In the genomic region with DNA sequence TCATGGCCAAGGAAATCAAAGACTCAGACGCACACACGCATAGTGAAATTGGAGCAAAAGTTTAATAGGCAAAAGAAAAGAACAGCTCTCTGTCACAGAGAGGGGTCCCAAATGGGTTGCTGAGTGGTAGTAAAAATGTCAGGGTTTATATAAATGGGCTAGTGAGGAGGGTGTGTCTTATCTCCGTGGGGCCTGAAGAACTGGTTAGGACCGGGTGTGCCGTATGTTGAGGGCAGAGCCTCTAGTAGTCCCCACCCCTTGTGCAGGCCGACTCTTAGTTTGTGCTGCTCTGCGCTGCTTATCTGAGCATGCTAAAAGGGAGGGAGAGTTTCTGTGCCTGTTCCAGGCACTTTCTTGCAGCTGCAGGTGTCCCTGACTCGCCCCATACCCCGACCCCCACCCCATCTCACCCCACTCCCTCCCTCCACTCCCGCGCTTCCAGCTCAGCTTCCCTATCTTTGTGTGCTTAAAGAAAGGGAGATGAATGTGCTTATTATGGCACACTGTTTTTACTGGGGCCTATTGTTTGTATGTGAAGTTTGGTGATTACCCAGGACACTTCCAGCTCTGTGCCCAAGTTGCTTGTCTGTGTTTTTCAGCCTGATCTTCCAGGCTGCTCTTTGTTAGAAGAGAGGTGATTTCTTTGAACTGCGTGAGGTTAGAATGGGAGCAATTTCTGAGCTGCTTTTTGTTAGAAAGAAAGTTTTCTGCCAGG, we compare ENCODE assay signal across 20 cellular contexts.
DNase-seq lines count a peak whose midpoint lies in the region; FAIRE-seq and TF ChIP-seq lines count a peak whose summit lies in the region.
"Had no signal": no experiment of that assay in that cellular context is flagged by ENCODE, and none has a peak within 500 bp of the region (broad histone marks: within the 10 kb centered on the region; RNA-seq: fewer than 3 reads in every experiment).

No MANE protein-coding gene starts in this region.

- peak overlapping the region; percentile 88 for H3K27ac Mint-ChIP-seq in mesothelial cell of epicardium
- peak overlapping the region; percentile 78 for H3K27ac Mint-ChIP-seq in type B pancreatic cell
- H3K27ac Mint-ChIP-seq: CD4-positive, CD25-positive, alpha-beta regulatory T cell; effector memory CD8-positive, alpha-beta T cell had no signal

- H3K4me3 ChIP-seq in colonic mucosa: no peak overlapping the region
- no peak overlapping the region for H3K4me3 ChIP-seq in adrenal gland
- H3K4me3 ChIP-seq: GM12878, PC-9, tibial artery had no signal

- H3K27me3 ChIP-seq in colonic mucosa (no peaks in the 10 kb centered on the region), adrenal gland (no peaks in the 10 kb centered on the region)
- H3K27me3 ChIP-seq: brain microvascular endothelial cell, tibial artery had no signal

- H3K27me3 Mint-ChIP-seq in mesothelial cell of epicardium (ENCODE audit: low read depth) (no peaks in the 10 kb centered on the region), type B pancreatic cell (no peaks in the 10 kb centered on the region)
- H3K27me3 Mint-ChIP-seq: effector memory CD8-positive, alpha-beta T cell had no signal

- FAIRE-seq in HTR-8/SVneo (lab: Jason Lieb, UNC): no peak
- FAIRE-seq: GM12878 had no signal

- H3K4me1 Mint-ChIP-seq in mesothelial cell of epicardium (peaks cover 14% of the 10 kb centered on the region), type B pancreatic cell (ENCODE audit: unreplicated experiment) (peaks cover 11% of the 10 kb centered on the region)
- H3K4me1 Mint-ChIP-seq: CD4-positive, CD25-positive, alpha-beta regulatory T cell had no signal

- no peak for TF ChIP-seq POLR2A in adrenal gland (IDR thresholded peaks at IDR 0.05)

- H3K4me3 Mint-ChIP-seq in mesothelial cell of epicardium: peak overlapping the region; percentile 11
- H3K4me3 Mint-ChIP-seq in type B pancreatic cell: peak overlapping the region; percentile 59
- H3K4me3 Mint-ChIP-seq: CD4-positive, CD25-positive, alpha-beta regulatory T cell; effector memory CD8-positive, alpha-beta T cell had no signal

- DNase-seq in NCI-H1417 (lab: John Stamatoyannopoulos, UW): peak in 2 of 3 experiments; percentile 11 to 12
- DNase-seq in NCI-H1417 treated with DMSO at 0.1 percent for 48 hours (lab: John Stamatoyannopoulos, UW): no peak
- DNase-seq in colonic mucosa: peak; percentile 82
- DNase-seq in mesothelial cell of epicardium (ENCODE audit: low spot score in 2 of 2, unreplicated experiment in 2 of 2): peak in 1 of 2 experiments; percentile 41
- no peak for DNase-seq in type B pancreatic cell (ENCODE audit: extremely low spot score, unreplicated experiment)
- DNase-seq in adrenal gland: no peak
- no peak for DNase-seq in NCI-H510A (lab: John Stamatoyannopoulos, UW)
- no peak for DNase-seq in HTR-8/SVneo (ENCODE audit: insufficient read length, low spot score)
- DNase-seq: brain microvascular endothelial cell; CD4-positive, CD25-positive, alpha-beta regulatory T cell; effector memory CD8-positive, alpha-beta T cell; foreskin melanocyte; IMR-90; NCI-H1048; NCI-H446; PC-9; stimulated activated CD4-positive, alpha-beta T cell treated with anti-CD3 and anti-CD28 coated beads, Interleukin-1b, Interleukin-23, amount 100 ng/mL, for 48 hours; tibial artery had no signal

- H3K4me1 ChIP-seq in colonic mucosa (no peaks in the 10 kb centered on the region), adrenal gland (replicated peaks in 1 of 2) (no peaks in the 10 kb centered on the region)
- H3K4me1 ChIP-seq: tibial artery had no signal

- no peaks in the 10 kb centered on the region for H3K36me3 ChIP-seq in colonic mucosa
- no peaks in the 10 kb centered on the region for H3K36me3 ChIP-seq in adrenal gland (replicated peaks in 1 of 2)
- H3K36me3 ChIP-seq: brain microvascular endothelial cell, tibial artery had no signal

- H3K9ac ChIP-seq in colonic mucosa (ENCODE audit: low read depth in 2 of 2, low read length in 2 of 2): no peak overlapping the region

- H3K36me3 Mint-ChIP-seq in mesothelial cell of epicardium (peaks cover 8% of the 10 kb centered on the region), type B pancreatic cell (peaks cover 4% of the 10 kb centered on the region)
- H3K36me3 Mint-ChIP-seq: CD4-positive, CD25-positive, alpha-beta regulatory T cell had no signal

- TF ChIP-seq CTCF in colonic mucosa (IDR thresholded peaks at IDR 0.05) (no peak), mesothelial cell of epicardium (IDR thresholded peaks at IDR 0.05; ENCODE audit: unreplicated experiment) (no peak), type B pancreatic cell (conservative IDR thresholded peaks at IDR 0.05) (no peak), adrenal gland (IDR thresholded peaks at IDR 0.05) (no peak)

- intact Hi-C loops in colonic mucosa (cut with DNase I): no loop called here
- intact Hi-C loops in adrenal gland (cut with DNase I): no loop called here

- H3K27ac ChIP-seq in colonic mucosa (peak overlapping the region; percentile 29), adrenal gland (no peak overlapping the region)
- H3K27ac ChIP-seq: brain microvascular endothelial cell, PC-9, tibial artery, VCaP had no signal

- H3K9me3 ChIP-seq in colonic mucosa (no peaks in the 10 kb centered on the region), adrenal gland (replicated peaks in 1 of 3) (no peaks in the 10 kb centered on the region)

- peaks cover 21% of the 10 kb centered on the region for H3K9me3 Mint-ChIP-seq in mesothelial cell of epicardium
- peaks cover 5% of the 10 kb centered on the region for H3K9me3 Mint-ChIP-seq in type B pancreatic cell

- WGBS in adrenal gland, 4 donors: 38 to 47% (median 43%) methylated on average over 9 to 12 of the region's 12 CpGs

Comparison
In these comparisons a context has a peak if more than half of its experiments do, and no peak if none do; other contexts are left out.
1. DNase-seq: peak in NCI-H1417 (2 of 3) and colonic mucosa (single experiment); none in NCI-H1417 treated with DMSO at 0.1 percent for 48 hours (single experiment), type B pancreatic cell (single experiment), adrenal gland (0 of 7), NCI-H510A (single experiment) and HTR-8/SVneo (single experiment).